Comparison of ENCODE assay signal across 1 cellular context in genomic region chr21:36641886-36642285, GRCh38.
TF ChIP-seq lines count a peak whose summit lies in the region.

No MANE protein-coding gene starts in this region.

TF ChIP-seq in H1, 55 proteins besides CTCF, POLR2A, EP300 and RAD21:
- TF ChIP-seq BACH1 (IDR thresholded peaks at IDR 0.05; ENCODE audit: low read length) (no peak), TAF1 (IDR thresholded peaks at IDR 0.05; ENCODE audit: low read depth, low read length) (no peak), YY1 (IDR thresholded peaks at IDR 0.05; ENCODE audit: low read depth, low read length) (no peak), GABPA (IDR thresholded peaks at IDR 0.05; ENCODE audit: borderline replicate concordance, insufficient read depth, low read length) (no peak), KDM4A (IDR thresholded peaks at IDR 0.05; ENCODE audit: low read depth, low read length, severe bottlenecking) (no peak), SIN3A (conservative IDR thresholded peaks at IDR 0.05 in 1 of 2, IDR thresholded peaks at IDR 0.05 in 1 of 2; ENCODE audit: low read depth in 1 of 2, low read length in 2 of 2) (no peak), JUN (IDR thresholded peaks at IDR 0.05; ENCODE audit: low read depth, low read length) (no peak), TEAD4 (IDR thresholded peaks at IDR 0.05; ENCODE audit: low read depth, low read length) (no peak), SRF (IDR thresholded peaks at IDR 0.05; ENCODE audit: low read depth, low read length) (no peak)
- TF ChIP-seq, protein P1, sequence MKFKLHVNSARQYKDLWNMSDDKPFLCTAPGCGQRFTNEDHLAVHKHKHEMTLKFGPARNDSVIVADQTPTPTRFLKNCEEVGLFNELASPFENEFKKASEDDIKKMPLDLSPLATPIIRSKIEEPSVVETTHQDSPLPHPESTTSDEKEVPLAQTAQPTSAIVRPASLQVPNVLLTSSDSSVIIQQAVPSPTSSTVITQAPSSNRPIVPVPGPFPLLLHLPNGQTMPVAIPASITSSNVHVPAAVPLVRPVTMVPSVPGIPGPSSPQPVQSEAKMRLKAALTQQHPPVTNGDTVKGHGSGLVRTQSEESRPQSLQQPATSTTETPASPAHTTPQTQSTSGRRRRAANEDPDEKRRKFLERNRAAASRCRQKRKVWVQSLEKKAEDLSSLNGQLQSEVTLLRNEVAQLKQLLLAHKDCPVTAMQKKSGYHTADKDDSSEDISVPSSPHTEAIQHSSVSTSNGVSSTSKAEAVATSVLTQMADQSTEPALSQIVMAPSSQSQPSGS (IDR thresholded peaks at IDR 0.05; ENCODE audit: low read length): no peak
- TF ChIP-seq, protein P2, sequence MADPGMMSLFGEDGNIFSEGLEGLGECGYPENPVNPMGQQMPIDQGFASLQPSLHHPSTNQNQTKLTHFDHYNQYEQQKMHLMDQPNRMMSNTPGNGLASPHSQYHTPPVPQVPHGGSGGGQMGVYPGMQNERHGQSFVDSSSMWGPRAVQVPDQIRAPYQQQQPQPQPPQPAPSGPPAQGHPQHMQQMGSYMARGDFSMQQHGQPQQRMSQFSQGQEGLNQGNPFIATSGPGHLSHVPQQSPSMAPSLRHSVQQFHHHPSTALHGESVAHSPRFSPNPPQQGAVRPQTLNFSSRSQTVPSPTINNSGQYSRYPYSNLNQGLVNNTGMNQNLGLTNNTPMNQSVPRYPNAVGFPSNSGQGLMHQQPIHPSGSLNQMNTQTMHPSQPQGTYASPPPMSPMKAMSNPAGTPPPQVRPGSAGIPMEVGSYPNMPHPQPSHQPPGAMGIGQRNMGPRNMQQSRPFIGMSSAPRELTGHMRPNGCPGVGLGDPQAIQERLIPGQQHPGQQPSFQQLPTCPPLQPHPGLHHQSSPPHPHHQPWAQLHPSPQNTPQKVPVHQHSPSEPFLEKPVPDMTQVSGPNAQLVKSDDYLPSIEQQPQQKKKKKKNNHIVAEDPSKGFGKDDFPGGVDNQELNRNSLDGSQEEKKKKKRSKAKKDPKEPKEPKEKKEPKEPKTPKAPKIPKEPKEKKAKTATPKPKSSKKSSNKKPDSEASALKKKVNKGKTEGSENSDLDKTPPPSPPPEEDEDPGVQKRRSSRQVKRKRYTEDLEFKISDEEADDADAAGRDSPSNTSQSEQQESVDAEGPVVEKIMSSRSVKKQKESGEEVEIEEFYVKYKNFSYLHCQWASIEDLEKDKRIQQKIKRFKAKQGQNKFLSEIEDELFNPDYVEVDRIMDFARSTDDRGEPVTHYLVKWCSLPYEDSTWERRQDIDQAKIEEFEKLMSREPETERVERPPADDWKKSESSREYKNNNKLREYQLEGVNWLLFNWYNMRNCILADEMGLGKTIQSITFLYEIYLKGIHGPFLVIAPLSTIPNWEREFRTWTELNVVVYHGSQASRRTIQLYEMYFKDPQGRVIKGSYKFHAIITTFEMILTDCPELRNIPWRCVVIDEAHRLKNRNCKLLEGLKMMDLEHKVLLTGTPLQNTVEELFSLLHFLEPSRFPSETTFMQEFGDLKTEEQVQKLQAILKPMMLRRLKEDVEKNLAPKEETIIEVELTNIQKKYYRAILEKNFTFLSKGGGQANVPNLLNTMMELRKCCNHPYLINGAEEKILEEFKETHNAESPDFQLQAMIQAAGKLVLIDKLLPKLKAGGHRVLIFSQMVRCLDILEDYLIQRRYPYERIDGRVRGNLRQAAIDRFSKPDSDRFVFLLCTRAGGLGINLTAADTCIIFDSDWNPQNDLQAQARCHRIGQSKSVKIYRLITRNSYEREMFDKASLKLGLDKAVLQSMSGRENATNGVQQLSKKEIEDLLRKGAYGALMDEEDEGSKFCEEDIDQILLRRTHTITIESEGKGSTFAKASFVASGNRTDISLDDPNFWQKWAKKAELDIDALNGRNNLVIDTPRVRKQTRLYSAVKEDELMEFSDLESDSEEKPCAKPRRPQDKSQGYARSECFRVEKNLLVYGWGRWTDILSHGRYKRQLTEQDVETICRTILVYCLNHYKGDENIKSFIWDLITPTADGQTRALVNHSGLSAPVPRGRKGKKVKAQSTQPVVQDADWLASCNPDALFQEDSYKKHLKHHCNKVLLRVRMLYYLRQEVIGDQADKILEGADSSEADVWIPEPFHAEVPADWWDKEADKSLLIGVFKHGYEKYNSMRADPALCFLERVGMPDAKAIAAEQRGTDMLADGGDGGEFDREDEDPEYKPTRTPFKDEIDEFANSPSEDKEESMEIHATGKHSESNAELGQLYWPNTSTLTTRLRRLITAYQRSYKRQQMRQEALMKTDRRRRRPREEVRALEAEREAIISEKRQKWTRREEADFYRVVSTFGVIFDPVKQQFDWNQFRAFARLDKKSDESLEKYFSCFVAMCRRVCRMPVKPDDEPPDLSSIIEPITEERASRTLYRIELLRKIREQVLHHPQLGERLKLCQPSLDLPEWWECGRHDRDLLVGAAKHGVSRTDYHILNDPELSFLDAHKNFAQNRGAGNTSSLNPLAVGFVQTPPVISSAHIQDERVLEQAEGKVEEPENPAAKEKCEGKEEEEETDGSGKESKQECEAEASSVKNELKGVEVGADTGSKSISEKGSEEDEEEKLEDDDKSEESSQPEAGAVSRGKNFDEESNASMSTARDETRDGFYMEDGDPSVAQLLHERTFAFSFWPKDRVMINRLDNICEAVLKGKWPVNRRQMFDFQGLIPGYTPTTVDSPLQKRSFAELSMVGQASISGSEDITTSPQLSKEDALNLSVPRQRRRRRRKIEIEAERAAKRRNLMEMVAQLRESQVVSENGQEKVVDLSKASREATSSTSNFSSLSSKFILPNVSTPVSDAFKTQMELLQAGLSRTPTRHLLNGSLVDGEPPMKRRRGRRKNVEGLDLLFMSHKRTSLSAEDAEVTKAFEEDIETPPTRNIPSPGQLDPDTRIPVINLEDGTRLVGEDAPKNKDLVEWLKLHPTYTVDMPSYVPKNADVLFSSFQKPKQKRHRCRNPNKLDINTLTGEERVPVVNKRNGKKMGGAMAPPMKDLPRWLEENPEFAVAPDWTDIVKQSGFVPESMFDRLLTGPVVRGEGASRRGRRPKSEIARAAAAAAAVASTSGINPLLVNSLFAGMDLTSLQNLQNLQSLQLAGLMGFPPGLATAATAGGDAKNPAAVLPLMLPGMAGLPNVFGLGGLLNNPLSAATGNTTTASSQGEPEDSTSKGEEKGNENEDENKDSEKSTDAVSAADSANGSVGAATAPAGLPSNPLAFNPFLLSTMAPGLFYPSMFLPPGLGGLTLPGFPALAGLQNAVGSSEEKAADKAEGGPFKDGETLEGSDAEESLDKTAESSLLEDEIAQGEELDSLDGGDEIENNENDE (IDR thresholded peaks at IDR 0.05; ENCODE audit: insufficient replicate concordance, low read length): no peak
TF ChIP-seq in H1: peak in this region for 0.
